9 cellular contexts compared by ENCODE assay signal in the genomic region with DNA sequence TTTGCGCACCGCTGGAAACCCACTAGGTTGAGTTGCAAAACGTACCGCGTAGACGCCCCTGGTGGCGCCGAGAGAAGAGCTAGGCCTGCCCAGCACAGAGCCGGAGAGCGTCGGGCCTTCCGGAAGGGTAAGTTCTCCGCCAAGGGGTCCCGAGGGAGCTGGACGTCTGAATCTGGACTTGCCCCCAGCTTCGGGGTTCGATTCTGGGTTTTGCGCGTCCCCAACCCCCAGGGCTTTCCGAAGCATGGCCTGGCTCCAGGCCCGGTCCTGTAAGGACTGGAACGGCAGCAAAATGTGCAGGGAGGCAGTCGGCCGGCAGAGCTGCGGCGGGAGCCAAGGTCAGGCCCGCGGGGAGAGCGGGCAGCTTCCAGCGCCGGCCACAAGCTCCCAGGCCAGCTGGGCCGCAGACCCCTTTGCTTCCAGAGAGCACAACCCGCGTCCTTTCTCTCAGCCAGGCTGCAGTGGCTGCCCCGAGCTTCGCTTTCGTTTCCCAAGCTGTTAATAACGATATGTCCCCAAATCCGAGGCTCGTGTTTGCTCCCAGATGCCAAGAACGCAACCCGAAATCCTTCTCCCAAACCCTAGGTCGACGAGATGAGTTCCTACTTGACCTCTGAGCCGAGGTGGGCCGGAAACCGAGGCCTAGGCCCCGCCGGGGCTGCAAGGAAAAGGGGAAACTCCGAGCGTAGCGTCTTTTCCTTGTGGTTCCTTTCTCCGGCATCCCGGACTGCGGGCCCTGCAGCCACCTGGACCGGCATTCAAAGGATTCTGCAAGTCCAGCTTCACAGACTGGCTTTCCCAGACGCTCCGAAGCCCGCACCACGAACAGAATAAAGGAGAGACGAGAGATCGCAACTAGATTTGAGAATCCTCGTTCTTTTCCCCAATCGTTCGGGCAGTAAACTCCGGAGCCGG. TPM values are rescaled to one million over a fixed set of nuclear protein-coding genes. Genes with fewer than 3 reads are reported as not detected.
A peak's percentile ranks its signal among the peaks of the same experiment; 100 is the strongest.
DNase-seq lines count a peak whose midpoint lies in the region; FAIRE-seq and TF ChIP-seq lines count a peak whose summit lies in the region.
"Had no signal": no experiment of that assay in that cellular context is flagged by ENCODE, and none has a peak within 500 bp of the region (broad histone marks: within the 10 kb centered on the region; RNA-seq: fewer than 3 reads in every experiment).

No MANE protein-coding gene starts in this region.

- H3K9ac ChIP-seq in keratinocyte (ENCODE audit: control insufficient read depth, extremely low read depth, insufficient read depth, low read length) (no peak overlapping the region), smooth muscle cell (ENCODE audit: low read depth) (no peak overlapping the region)

- H3K27me3 ChIP-seq in H7 (ENCODE audit: control insufficient read depth, insufficient read depth, low read length) (peaks cover 100% of the 10 kb centered on the region), keratinocyte (ENCODE audit: control insufficient read depth, extremely low read depth, insufficient read depth, low read length) (peaks cover 99% of the 10 kb centered on the region), smooth muscle cell (ENCODE audit: low read depth) (peaks cover 100% of the 10 kb centered on the region)

- H3K4me1 ChIP-seq in keratinocyte (ENCODE audit: control insufficient read depth, extremely low read depth, insufficient read depth, low read length) = no peaks in the 10 kb centered on the region
- H3K4me1 ChIP-seq in smooth muscle cell (ENCODE audit: low read depth) = peaks cover 14% of the 10 kb centered on the region

- in situ Hi-C loops in astrocyte of the cerebellum (cut with HindIII; ENCODE audit: low sequenced_read_pairs) = no loop called here

- H3K36me3 ChIP-seq in H7 (replicated peaks; ENCODE audit: control insufficient read depth, insufficient read depth, low read length) (no peaks in the 10 kb centered on the region), keratinocyte (ENCODE audit: control insufficient read depth in 2 of 2, extremely low read depth in 1 of 2, insufficient read depth in 2 of 2, low read length in 2 of 2) (no peaks in the 10 kb centered on the region), smooth muscle cell (ENCODE audit: low read depth) (no peaks in the 10 kb centered on the region)

- no peak for FAIRE-seq in keratinocyte (lab: Jason Lieb, UNC)

- dilution Hi-C loops in keratinocyte (cut with MboI; ENCODE audit: extremely low pct_ligation_motif_present, low sequenced_read_pairs) = no loop called here

- H3K4me2 ChIP-seq in keratinocyte (ENCODE audit: control insufficient read depth, extremely low read depth, insufficient read depth, low read depth, low read length) (peak overlapping the region; percentile 60), smooth muscle cell (peak overlapping the region; percentile 83)

- H3K27ac ChIP-seq in keratinocyte (ENCODE audit: control insufficient read depth, insufficient read depth, low read length) (no peak overlapping the region), smooth muscle cell (ENCODE audit: low read depth) (no peak overlapping the region)
- H3K27ac ChIP-seq: SK-N-MC had no signal

- H3K9me3 ChIP-seq in keratinocyte (ENCODE audit: control insufficient read depth, low read depth, low read length) (no peaks in the 10 kb centered on the region), smooth muscle cell (replicated peaks; ENCODE audit: low read depth) (no peaks in the 10 kb centered on the region)

- peak; percentile 79 for DNase-seq in H7
- DNase-seq in astrocyte of the cerebellum (ENCODE audit: low read depth) = no peak
- DNase-seq in keratinocyte (ENCODE audit: low read depth, low spot score) = no peak
- no peak for DNase-seq in smooth muscle cell (lab: John Stamatoyannopoulos, UW; ENCODE audit: unreplicated experiment)
- no peak for DNase-seq in NCI-H1694 treated with DMSO at 0.1 percent for 48 hours (lab: John Stamatoyannopoulos, UW)
- no peak for DNase-seq in T-helper 9 cell
- no peak for DNase-seq in NOMO-1 treated with DMSO at 0.1 percent for 48 hours (lab: John Stamatoyannopoulos, UW; ENCODE audit: unreplicated experiment)
- DNase-seq in SK-N-DZ (ENCODE audit: low spot score) = no peak

- WGBS in smooth muscle cell (ENCODE audit: low lambda C conversion rate) = 3% methylated on average over 66 of the region's 67 CpGs

- no peaks in the 10 kb centered on the region for H3K9me1 ChIP-seq in keratinocyte (ENCODE audit: control insufficient read depth, extremely low read depth, insufficient read depth, low read length)

- H3K4me3 ChIP-seq in H7 (ENCODE audit: insufficient read depth, low read depth, low read length) (no peak overlapping the region), astrocyte of the cerebellum (ENCODE audit: low read depth, low read length) (peak overlapping the region; percentile 15), keratinocyte (ENCODE audit: control insufficient read depth in 2 of 3, extremely low read depth in 1 of 3, insufficient read depth in 2 of 3, low read depth in 1 of 3, low read length in 3 of 3) (peak overlapping the region in 2 of 3 experiments; percentile 18 to 26), smooth muscle cell (peak overlapping the region; percentile 46)
- H3K4me3 ChIP-seq: SK-N-MC had no signal

- H2AFZ ChIP-seq in keratinocyte (ENCODE audit: control insufficient read depth, low read length) (no peak overlapping the region), smooth muscle cell (ENCODE audit: low read depth) (peak overlapping the region; percentile 85)

- no peak for TF ChIP-seq CTCF in astrocyte of the cerebellum (IDR thresholded peaks at IDR 0.05; ENCODE audit: low read depth, low read length, missing control alignments)
- TF ChIP-seq CTCF in keratinocyte (optimal IDR thresholded peaks at IDR 0.05 in 1 of 3, IDR thresholded peaks at IDR 0.05 in 1 of 3, conservative IDR thresholded peaks at IDR 0.05 in 1 of 3; ENCODE audit: extremely low read depth in 1 of 3, insufficient read depth in 2 of 3, low read length in 3 of 3) = no peak
- TF ChIP-seq CTCF in smooth muscle cell (IDR thresholded peaks at IDR 0.05; ENCODE audit: borderline replicate concordance, insufficient read depth, poor library complexity, severe bottlenecking) = no peak

- H3K79me2 ChIP-seq in keratinocyte (ENCODE audit: control insufficient read depth, insufficient read depth, low read length) = no peaks in the 10 kb centered on the region
- H3K79me2 ChIP-seq in smooth muscle cell (ENCODE audit: low read depth) = no peaks in the 10 kb centered on the region

- peaks cover 2% of the 10 kb centered on the region for H4K20me1 ChIP-seq in keratinocyte (ENCODE audit: control insufficient read depth, extremely low read depth, insufficient read depth, low read length)
- H4K20me1 ChIP-seq in smooth muscle cell (ENCODE audit: low read depth) = no peaks in the 10 kb centered on the region

- no peaks in the 10 kb centered on the region for H3F3A ChIP-seq in smooth muscle cell (ENCODE audit: low read depth)

RNA-seq across cellular contexts. Expression of gene TBX5, which starts 3.2 kb away (rescaled TPM):
- total RNA-seq in H7 (2014; rRNA removed; shearing (Covaris generic)) = not detected in 2 replicates
- polyA plus RNA-seq in keratinocyte (not detected in 3 replicates), smooth muscle cell (0.05 TPM in 1 of 2 replicates, not detected in the other)
- polyA plus RNA-seq in keratinocyte (2011; ENCODE audit: low read depth) = not detected
- polyA plus RNA-seq in keratinocyte (2011; cell fraction: cytosol; rRNA removed) = not detected in 2 replicates
- polyA plus RNA-seq in keratinocyte (2011; cell fraction: nucleus; rRNA removed) = not detected in 2 replicates
- polyA plus RNA-seq in keratinocyte (2012; ENCODE audit: low replicate concordance) = not detected in 2 replicates
- not detected in 3 replicates for polyA minus RNA-seq in keratinocyte
- not detected for polyA minus RNA-seq in keratinocyte (2011; cell fraction: cytosol; rRNA and poly(A)+ RNA removed)
- not detected in 2 replicates for polyA minus RNA-seq in keratinocyte (2011; cell fraction: nucleus; rRNA and poly(A)+ RNA removed)
- not detected in 2 replicates for total RNA-seq in smooth muscle cell
- polyA plus RNA-seq in SK-N-DZ (2014; cell fraction: cytosol; rRNA removed) = 0.66 TPM in 1 of 2 replicates, not detected in the other
- polyA plus RNA-seq in SK-N-DZ (2014; cell fraction: nucleus; rRNA removed) = 0.23 TPM in 1 of 2 replicates, not detected in the other
